In genomic region chr5:167375125-167375524, GRCh38 we compare ENCODE assay signal across 24 cellular contexts.
"Had no signal": no experiment of that assay in that cellular context is flagged by ENCODE, and none has a peak within 500 bp of the region (broad histone marks: within the 10 kb centered on the region; RNA-seq: fewer than 3 reads in every experiment).

No MANE protein-coding gene starts in this region.

- H3K4me1 ChIP-seq: SJSA1 had no signal

- H3K9me3 ChIP-seq: MG63, SJSA1 had no signal

- H3K27ac ChIP-seq: SJSA1, SK-N-MC had no signal

- H3K27me3 ChIP-seq: SJSA1 had no signal

- H3K36me3 ChIP-seq: MG63, SJSA1 had no signal

- DNase-seq: IMR-90, Karpas-422, KG1, MG63, NCI-H1092, NCI-H1105 treated with DMSO at 0.1 percent for 48 hours, NCI-H1417 treated with DMSO at 0.1 percent for 48 hours, NCI-H146, NCI-H1694 treated with DMSO at 0.1 percent for 48 hours, NCI-H1930, NCI-H2081, NCI-H2107, NCI-H226, NCI-H446, NCI-H510A, NCI-H524 treated with DMSO at 0.1 percent for 48 hours, NCI-H69, NCI-H774, Right ventricle myocardium superior, RPMI8226, SIG-M5 had no signal

- ATAC-seq: HepG2 had no signal

- H3K4me3 ChIP-seq: MG63, SJSA1, SK-N-MC had no signal
